Comparison of ENCODE assay signal across 1 cellular context in genomic region chr15:43824302-43825246, GRCh38.
TF ChIP-seq lines count a peak whose summit lies in the region.

TSS of gene MFAP1 (minus strand) at chr15:43824690. CDS start at chr15:43824569, 121 bp downstream.

TF ChIP-seq in K562, 482 proteins besides CTCF, POLR2A, EP300 and RAD21 (continued from another document):
- peak; percentile 45 for TF ChIP-seq ASH1L (IDR thresholded peaks at IDR 0.05; ENCODE audit: borderline replicate concordance, low read depth, partially characterized antibody)
- 0 out of 4 replicates have a peak, but pooled peaks of 1 of the 2 experiments have one; percentile 12 for TF ChIP-seq CSDE1 (IDR thresholded peaks at IDR 0.05)
- TF ChIP-seq PML (IDR thresholded peaks at IDR 0.05; ENCODE audit: low read length) = peak; percentile 90
